Comparison of ENCODE assay signal across 22 cellular contexts in genomic region chr21:40130476-40130875, GRCh38.
A peak's percentile ranks its signal among the peaks of the same experiment; 100 is the strongest.
DNase-seq lines count a peak whose midpoint lies in the region; ATAC-seq, FAIRE-seq and TF ChIP-seq lines count a peak whose summit lies in the region.
"Had no signal": no experiment of that assay in that cellular context is flagged by ENCODE, and none has a peak within 500 bp of the region (broad histone marks: within the 10 kb centered on the region; RNA-seq: fewer than 3 reads in every experiment).

No MANE protein-coding gene starts in this region.

- no peaks in the 10 kb centered on the region for H3K79me2 ChIP-seq in keratinocyte (ENCODE audit: control insufficient read depth, insufficient read depth, low read length)

- 0 out of 3 replicates have a peak, but pooled peaks have one; percentile 31 for ATAC-seq in RWPE2 (ENCODE audit: low read depth)
- ATAC-seq: CD8-positive, alpha-beta T cell had no signal

- H3K4me2 ChIP-seq in keratinocyte (ENCODE audit: control insufficient read depth, extremely low read depth, insufficient read depth, low read depth, low read length) = no peak overlapping the region
- H3K4me2 ChIP-seq: BLaER1 had no signal

- H3K9me1 ChIP-seq in keratinocyte (ENCODE audit: control insufficient read depth, extremely low read depth, insufficient read depth, low read length) = no peaks in the 10 kb centered on the region

- dilution Hi-C loops in keratinocyte (cut with MboI; ENCODE audit: extremely low pct_ligation_motif_present, low sequenced_read_pairs) = no loop called here

- TF ChIP-seq CTCF in RWPE2 (IDR thresholded peaks at IDR 0.05; ENCODE audit: poor library complexity, severe bottlenecking) (no peak), epithelial cell of esophagus (IDR thresholded peaks at IDR 0.05; ENCODE audit: insufficient read depth, low read depth, low read length, missing control alignments) (no peak), keratinocyte (optimal IDR thresholded peaks at IDR 0.05 in 1 of 3, IDR thresholded peaks at IDR 0.05 in 1 of 3, conservative IDR thresholded peaks at IDR 0.05 in 1 of 3; ENCODE audit: extremely low read depth in 1 of 3, insufficient read depth in 2 of 3, low read length in 3 of 3) (no peak)

- H3K9me3 ChIP-seq in RWPE2 (ENCODE audit: severe bottlenecking) (no peaks in the 10 kb centered on the region), keratinocyte (ENCODE audit: control insufficient read depth, low read depth, low read length) (no peaks in the 10 kb centered on the region)
- H3K9me3 ChIP-seq: BLaER1, Caco-2 had no signal

- no peak overlapping the region for H2AFZ ChIP-seq in keratinocyte (ENCODE audit: control insufficient read depth, low read length)
- H2AFZ ChIP-seq: GM23248 had no signal

- peak; percentile 19 for DNase-seq in DMS53 (lab: John Stamatoyannopoulos, UW)
- DNase-seq in DMS53 treated with DMSO at 0.1 percent for 48 hours (lab: John Stamatoyannopoulos, UW; ENCODE audit: unreplicated experiment) = no peak
- no peak for DNase-seq in RWPE2 (ENCODE audit: low spot score)
- DNase-seq in epithelial cell of esophagus (ENCODE audit: low read depth) = peak; percentile 70
- peak; percentile 28 for DNase-seq in keratinocyte (ENCODE audit: low read depth, low spot score)
- DNase-seq in activated CD4-positive, CD25-positive, alpha-beta regulatory T cell (lab: John Stamatoyannopoulos, UW) = no peak
- no peak for DNase-seq in NCI-H2171 (lab: John Stamatoyannopoulos, UW)
- no peak for DNase-seq in iPS-NIHi7 (ENCODE audit: extremely low spot score)
- DNase-seq: Caco-2; CD4-positive, CD25-positive, alpha-beta regulatory T cell; CD8-positive, alpha-beta T cell; DMS79 treated with DMSO at 0.1 percent for 48 hours; GF-D8; GM23248; H7; HCEC 1CT had no signal

- H3K4me1 ChIP-seq in RWPE2 (ENCODE audit: insufficient read depth, poor library complexity, severe bottlenecking) (no peaks in the 10 kb centered on the region), keratinocyte (ENCODE audit: control insufficient read depth, extremely low read depth, insufficient read depth, low read length) (no peaks in the 10 kb centered on the region)
- H3K4me1 ChIP-seq: BLaER1, Caco-2 had no signal

- H3K36me3 ChIP-seq in RWPE2 (ENCODE audit: low read depth) (no peaks in the 10 kb centered on the region), keratinocyte (ENCODE audit: control insufficient read depth in 2 of 2, extremely low read depth in 1 of 2, insufficient read depth in 2 of 2, low read length in 2 of 2) (no peaks in the 10 kb centered on the region)
- H3K36me3 ChIP-seq: BLaER1 had no signal

- H3K9ac ChIP-seq in keratinocyte (ENCODE audit: control insufficient read depth, extremely low read depth, insufficient read depth, low read length) = no peak overlapping the region
- H3K9ac ChIP-seq: BLaER1, GM23248 had no signal

- H3K27ac ChIP-seq in RWPE2 (ENCODE audit: poor library complexity, severe bottlenecking) (no peak overlapping the region), keratinocyte (ENCODE audit: control insufficient read depth, insufficient read depth, low read length) (no peak overlapping the region)
- H3K27ac ChIP-seq: 22Rv1, BLaER1, C4-2B, GM23248 had no signal

- H3K27me3 ChIP-seq in RWPE2 (ENCODE audit: insufficient read depth, poor library complexity, severe bottlenecking) (no peaks in the 10 kb centered on the region), keratinocyte (ENCODE audit: control insufficient read depth, extremely low read depth, insufficient read depth, low read length) (no peaks in the 10 kb centered on the region)
- H3K27me3 ChIP-seq: BLaER1 had no signal

- H4K20me1 ChIP-seq in keratinocyte (ENCODE audit: control insufficient read depth, extremely low read depth, insufficient read depth, low read length) = no peaks in the 10 kb centered on the region
- H4K20me1 ChIP-seq: BLaER1 had no signal

- no peak for FAIRE-seq in keratinocyte (lab: Jason Lieb, UNC)
- FAIRE-seq: A204.1, GM12891, H1 had no signal

- H3K4me3 ChIP-seq in RWPE2 (ENCODE audit: severe bottlenecking) (no peak overlapping the region), epithelial cell of esophagus (ENCODE audit: low read length) (no peak overlapping the region), keratinocyte (ENCODE audit: control insufficient read depth in 2 of 3, extremely low read depth in 1 of 3, insufficient read depth in 2 of 3, low read depth in 1 of 3, low read length in 3 of 3) (no peak overlapping the region)
- H3K4me3 ChIP-seq: BLaER1, GM23248 had no signal

Comparison
In these comparisons a context has a peak if more than half of its experiments do, and no peak if none do; other contexts are left out.
1. DNase-seq: peak in DMS53 (single experiment), epithelial cell of esophagus (single experiment) and keratinocyte (single experiment); none in DMS53 treated with DMSO at 0.1 percent for 48 hours (single experiment), RWPE2 (single experiment), activated CD4-positive, CD25-positive, alpha-beta regulatory T cell (0 of 4), NCI-H2171 (single experiment) and iPS-NIHi7 (single experiment).